26 cellular contexts compared by ENCODE assay signal in genomic region chr2:161049571-161049970, GRCh38.
DNase-seq lines count a peak whose midpoint lies in the region; ATAC-seq lines count a peak whose summit lies in the region.
"Had no signal": no experiment of that assay in that cellular context is flagged by ENCODE, and none has a peak within 500 bp of the region (broad histone marks: within the 10 kb centered on the region; RNA-seq: fewer than 3 reads in every experiment).

No MANE protein-coding gene starts in this region.

- DNase-seq in ELR (ENCODE audit: low read depth) (peak; percentile 10), NCI-H82 (lab: John Stamatoyannopoulos, UW) (peak; percentile 77), amniotic epithelial cell (ENCODE audit: low read depth) (peak; percentile 65), mesendoderm (peak; percentile 7), retina (no peak)
- no peak for DNase-seq in activated naive CD8-positive, alpha-beta T cell treated with anti-CD3 and anti-CD28 coated beads, Interleukin-2, amount 50 U/mL, for 24 hours
- DNase-seq: CD4-positive, CD25-positive, alpha-beta regulatory T cell; DMS53; GF-D8; GOT3; HFFc6; KBM-7; MG63; NCI-H1105 treated with DMSO at 0.1 percent for 48 hours; NCI-H146; NCI-H1930; NCI-H2107; NCI-H526; OCI-M1; Peyer's patch; SIG-M5; SK-N-SH; SW 1271 had no signal

- no peak overlapping the region for H2BK15ac ChIP-seq in mesendoderm (replicated peaks; ENCODE audit: low read depth)

- no peak overlapping the region for H3K23ac ChIP-seq in mesendoderm (ENCODE audit: low read length)

- no peaks in the 10 kb centered on the region for H3K79me2 ChIP-seq in mesendoderm (ENCODE audit: control insufficient read depth, insufficient read depth, low read length)

- H3K79me1 ChIP-seq in mesendoderm (ENCODE audit: low read length) = no peaks in the 10 kb centered on the region

- no peaks in the 10 kb centered on the region for H3K9me3 Mint-ChIP-seq in activated naive CD8-positive, alpha-beta T cell treated with anti-CD3 and anti-CD28 coated beads, Interleukin-2, amount 50 U/mL, for 24 hours
- H3K9me3 Mint-ChIP-seq: HFFc6 had no signal

- no peak overlapping the region for H3K4me2 ChIP-seq in mesendoderm (ENCODE audit: low read length)
- H3K4me2 ChIP-seq: BLaER1, SK-N-SH had no signal

- no peak overlapping the region for H4K8ac ChIP-seq in mesendoderm (ENCODE audit: low read depth, low read length)

- no peak overlapping the region for H2BK120ac ChIP-seq in mesendoderm (ENCODE audit: low read depth, low read length)

- H4K5ac ChIP-seq in mesendoderm (ENCODE audit: low read length) = no peak overlapping the region

- H3K18ac ChIP-seq in mesendoderm (ENCODE audit: low read length) = no peak overlapping the region

- no peak overlapping the region for H2BK5ac ChIP-seq in mesendoderm (ENCODE audit: low read length)

- no peaks in the 10 kb centered on the region for H3K36me3 ChIP-seq in mesendoderm (ENCODE audit: control insufficient read depth, insufficient read depth, low read length)
- H3K36me3 ChIP-seq: BLaER1, HAP-1, MG63, Peyer's patch had no signal

- H3K4me3 Mint-ChIP-seq in activated naive CD8-positive, alpha-beta T cell treated with anti-CD3 and anti-CD28 coated beads, Interleukin-2, amount 50 U/mL, for 24 hours = no peak overlapping the region
- H3K4me3 Mint-ChIP-seq: CD4-positive, CD25-positive, alpha-beta regulatory T cell; HFFc6 had no signal

- WGBS in mesendoderm (ENCODE audit: extremely low coverage, insufficient coverage, low lambda C conversion rate) = no CpG with 5 or more reads among the region's 1 CpG

- H3K27ac ChIP-seq in mesendoderm (ENCODE audit: low read depth, low read length) = no peak overlapping the region
- H3K27ac ChIP-seq: BLaER1, Peyer's patch had no signal

- H3K4me1 ChIP-seq in mesendoderm (ENCODE audit: control insufficient read depth, low read depth, low read length) = no peaks in the 10 kb centered on the region
- H3K4me1 ChIP-seq: BLaER1, HAP-1, Peyer's patch had no signal

- ATAC-seq in GM19452 (IDR thresholded peaks at IDR 0.05; ENCODE audit: unreplicated experiment) = no peak
- ATAC-seq in activated naive CD8-positive, alpha-beta T cell treated with anti-CD3 and anti-CD28 coated beads, Interleukin-2, amount 50 U/mL, for 24 hours = no peak

- no peak overlapping the region for H3K4me3 ChIP-seq in mesendoderm (ENCODE audit: low read length)
- H3K4me3 ChIP-seq: BLaER1, HAP-1, MG63, Peyer's patch had no signal

- no peak overlapping the region for H3K9ac ChIP-seq in mesendoderm (ENCODE audit: low read length)
- H3K9ac ChIP-seq: BLaER1, SK-N-SH had no signal

- H3K27ac Mint-ChIP-seq in activated naive CD8-positive, alpha-beta T cell treated with anti-CD3 and anti-CD28 coated beads, Interleukin-2, amount 50 U/mL, for 24 hours = no peak overlapping the region
- H3K27ac Mint-ChIP-seq: CD4-positive, CD25-positive, alpha-beta regulatory T cell; HFFc6 had no signal

- no peaks in the 10 kb centered on the region for H3K27me3 ChIP-seq in mesendoderm (ENCODE audit: insufficient read depth, low read length, poor library complexity)
- H3K27me3 ChIP-seq: BLaER1, MG63, Peyer's patch had no signal

- H3K4me1 Mint-ChIP-seq in activated naive CD8-positive, alpha-beta T cell treated with anti-CD3 and anti-CD28 coated beads, Interleukin-2, amount 50 U/mL, for 24 hours = no peaks in the 10 kb centered on the region
- H3K4me1 Mint-ChIP-seq: CD4-positive, CD25-positive, alpha-beta regulatory T cell had no signal

- H3K56ac ChIP-seq in mesendoderm (ENCODE audit: low read length) = no peak overlapping the region

- H3K27me3 Mint-ChIP-seq in activated naive CD8-positive, alpha-beta T cell treated with anti-CD3 and anti-CD28 coated beads, Interleukin-2, amount 50 U/mL, for 24 hours = peaks cover 28% of the 10 kb centered on the region

- H2AK5ac ChIP-seq in mesendoderm (ENCODE audit: low read length) = no peak overlapping the region

- H3K36me3 Mint-ChIP-seq in activated naive CD8-positive, alpha-beta T cell treated with anti-CD3 and anti-CD28 coated beads, Interleukin-2, amount 50 U/mL, for 24 hours (ENCODE audit: low read depth) = no peaks in the 10 kb centered on the region
- H3K36me3 Mint-ChIP-seq: CD4-positive, CD25-positive, alpha-beta regulatory T cell had no signal

- no peak overlapping the region for H3K4ac ChIP-seq in mesendoderm (ENCODE audit: low read depth, low read length)

Comparison
In these comparisons a context has a peak if more than half of its experiments do, and no peak if none do; other contexts are left out.
1. DNase-seq: peak in ELR (single experiment), NCI-H82 (single experiment), amniotic epithelial cell (single experiment) and mesendoderm (single experiment); none in retina (single experiment) and activated naive CD8-positive, alpha-beta T cell treated with anti-CD3 and anti-CD28 coated beads, Interleukin-2, amount 50 U/mL, for 24 hours (single experiment).